In genomic region chr2:19614066-19614465, GRCh38 we compare ENCODE assay signal across 15 cellular contexts.
"Had no signal": no experiment of that assay in that cellular context is flagged by ENCODE, and none has a peak within 500 bp of the region (broad histone marks: within the 10 kb centered on the region; RNA-seq: fewer than 3 reads in every experiment).

No MANE protein-coding gene starts in this region.

- H3K36me3 ChIP-seq: left lung, sigmoid colon had no signal

- H3K4me3 ChIP-seq: dorsolateral prefrontal cortex, left lung, sigmoid colon, testis had no signal

- H3K9me3 ChIP-seq: testis had no signal

- H3K4me1 ChIP-seq: left lung, sigmoid colon, testis had no signal

- H3K4me3 Mint-ChIP-seq: activated naive CD8-positive, alpha-beta T cell; memory B cell had no signal

- ATAC-seq: left lung; stimulated activated naive CD8-positive, alpha-beta T cell treated with anti-CD3 and anti-CD28 coated beads, Interleukin-15, Interleukin-2, amounts not matched to agents 100 U/mL and 50 U/mL, for 24 hours had no signal

- H3K4me1 Mint-ChIP-seq: memory B cell had no signal

- H3K27me3 ChIP-seq: left lung, sigmoid colon, testis had no signal

- H3K36me3 Mint-ChIP-seq: activated naive CD8-positive, alpha-beta T cell had no signal

- H3K27ac ChIP-seq: dorsolateral prefrontal cortex, left lung, sigmoid colon, testis had no signal

- H3K27ac Mint-ChIP-seq: activated naive CD8-positive, alpha-beta T cell; memory B cell had no signal

- DNase-seq: activated CD4-positive, alpha-beta T cell treated with anti-CD3 and anti-CD28 coated beads, Interleukin-2, amount 50 U/mL, for 48 hours; activated CD4-positive, CD25-positive, alpha-beta regulatory T cell treated with anti-CD3 and anti-CD28 coated beads, Interleukin-2, amount 50 U/mL, for 72 hours; activated gamma-delta T cell; activated T-cell treated with anti-CD3 and anti-CD28 coated beads, Interleukin-2, amount 50 U/mL, for 48 hours; dorsolateral prefrontal cortex; foreskin melanocyte; islet precursor cell; left lung; sigmoid colon; stimulated activated CD4-positive, alpha-beta T cell treated with anti-CD3 and anti-CD28 coated beads, Interleukin-2, amount 100 ng/mL, for 48 hours; stimulated activated naive CD8-positive, alpha-beta T cell treated with anti-CD3 and anti-CD28 coated beads, Interleukin-15, Interleukin-2, amounts not matched to agents 100 U/mL and 50 U/mL, for 24 hours; T-helper 9 cell; testis had no signal
